9 cellular contexts compared by ENCODE assay signal in the genomic region with DNA sequence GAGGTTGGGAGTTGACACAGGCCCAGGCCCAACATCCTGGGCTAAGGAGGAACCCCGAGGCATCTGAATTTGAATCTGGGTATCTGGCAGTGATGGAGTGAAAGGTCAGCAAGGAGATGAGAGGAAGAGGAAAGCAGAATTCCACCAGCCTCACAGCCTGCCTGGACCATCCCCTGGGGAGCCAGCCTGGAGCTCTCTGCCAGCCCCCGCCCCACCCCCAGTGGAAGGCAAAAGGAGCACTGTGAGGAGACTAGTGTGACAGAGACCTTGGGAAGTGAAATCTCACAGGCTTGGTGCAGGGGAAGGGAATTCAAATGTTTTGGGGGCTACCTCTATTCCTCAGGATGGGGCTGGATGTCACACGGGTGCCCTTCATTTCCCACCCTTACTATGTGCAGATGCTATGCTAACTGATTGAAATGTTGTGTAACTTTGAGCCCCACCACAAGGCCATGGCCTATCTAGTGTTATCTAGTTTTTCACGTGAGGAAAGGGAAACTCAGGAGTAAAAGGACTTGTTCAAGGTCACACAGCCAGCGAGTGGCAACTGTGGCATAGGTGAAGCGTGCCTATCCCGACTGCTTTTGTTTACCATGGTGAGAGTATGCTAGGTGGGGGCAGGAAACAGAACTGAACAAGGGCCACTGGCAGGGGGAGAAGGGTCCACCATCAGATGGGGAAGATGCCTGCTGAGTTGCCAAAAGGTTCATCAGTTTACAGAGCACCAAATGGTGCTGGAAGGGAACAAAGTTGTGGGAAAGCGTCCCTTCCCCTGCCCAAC. TPM values are rescaled to one million over a fixed set of nuclear protein-coding genes. Genes with fewer than 3 reads are reported as not detected.
A peak's percentile ranks its signal among the peaks of the same experiment; 100 is the strongest.
DNase-seq lines count a peak whose midpoint lies in the region; ATAC-seq and TF ChIP-seq lines count a peak whose summit lies in the region.
"Had no signal": no experiment of that assay in that cellular context is flagged by ENCODE, and none has a peak within 500 bp of the region (broad histone marks: within the 10 kb centered on the region; RNA-seq: fewer than 3 reads in every experiment).

No MANE protein-coding gene starts in this region.

- no peak overlapping the region for H3K4me3 ChIP-seq in aorta (ENCODE audit: low read length in 2 of 2)
- H3K4me3 ChIP-seq: SJSA1 had no signal

- TF ChIP-seq CTCF in natural killer cell (IDR thresholded peaks at IDR 0.05): no peak
- TF ChIP-seq CTCF in neural crest cell (conservative IDR thresholded peaks at IDR 0.05): no peak

- H3K4me1 Mint-ChIP-seq in natural killer cell: peaks cover 47 to 65% of the 10 kb centered on the region in 2 donors
- H3K4me1 Mint-ChIP-seq in natural killer cell treated with Interleukin-12 subunit alpha and Interleukin-12 subunit beta and Interleukin-15 and Interleukin-18, amount 100 ng/mL, for 72 hours (ENCODE audit: low read depth in 2 of 2): peaks cover 23 to 40% of the 10 kb centered on the region in 2 donors
- peaks cover 66% of the 10 kb centered on the region for H3K4me1 Mint-ChIP-seq in neural crest cell

- ATAC-seq in natural killer cell (no peak), aorta (ENCODE audit: low FRiP score) (no peak), HG03565 (IDR thresholded peaks at IDR 0.05; ENCODE audit: unreplicated experiment) (no peak)
- ATAC-seq in natural killer cell treated with Interleukin-12 subunit alpha and Interleukin-12 subunit beta and Interleukin-15 and Interleukin-18, amount 100 ng/mL, for 72 hours: no peak

- H3K4me1 ChIP-seq in aorta (ENCODE audit: control insufficient read depth in 1 of 2, insufficient read depth in 2 of 2, low read length in 2 of 2): peaks cover 0 to 5% of the 10 kb centered on the region in 2 donors

- H3K27ac Mint-ChIP-seq in natural killer cell (no peak overlapping the region), neural crest cell (ENCODE audit: unreplicated experiment) (no peak overlapping the region)
- H3K27ac Mint-ChIP-seq in natural killer cell treated with Interleukin-12 subunit alpha and Interleukin-12 subunit beta and Interleukin-15 and Interleukin-18, amount 100 ng/mL, for 72 hours: no peak overlapping the region

- DNase-seq in natural killer cell (no peak), epithelial cell of prostate (ENCODE audit: low read depth, low spot score) (no peak), neural crest cell (ENCODE audit: low read depth, low spot score) (no peak), aorta (no peak), nucleus accumbens (lab: John Stamatoyannopoulos, UW) (no peak)
- DNase-seq in natural killer cell treated with Interleukin-12 subunit alpha and Interleukin-12 subunit beta and Interleukin-15 and Interleukin-18, amount 100 ng/mL, for 72 hours (ENCODE audit: low spot score): no peak
- DNase-seq in stimulated activated CD8-positive, alpha-beta memory T cell treated with anti-CD3 and anti-CD28 coated beads, Interleukin-4, amount 100 ng/mL, for 48 hours: no peak

- 56 to 58% methylated on average over 8 of the region's 8 CpGs for WGBS in aorta, 2 donors

- peak overlapping the region; percentile 69 for H3K27ac ChIP-seq in epithelial cell of prostate
- peak overlapping the region; percentile 85 to 94 for H3K27ac ChIP-seq in aorta (ENCODE audit: low read depth in 1 of 2, low read length in 2 of 2)
- H3K27ac ChIP-seq: SJSA1 had no signal

- no peaks in the 10 kb centered on the region for H3K27me3 ChIP-seq in aorta (ENCODE audit: control insufficient read depth in 1 of 2, insufficient read depth in 2 of 2, low read length in 1 of 2)
- H3K27me3 ChIP-seq: SJSA1 had no signal

- intact Hi-C loops in natural killer cell (cut with micrococcal nuclease) (no loop called here), aorta (cut with DNase I) (no loop called here)

- H3K4me3 Mint-ChIP-seq in natural killer cell: peak overlapping the region; percentile 70
- H3K4me3 Mint-ChIP-seq in natural killer cell treated with Interleukin-12 subunit alpha and Interleukin-12 subunit beta and Interleukin-15 and Interleukin-18, amount 100 ng/mL, for 72 hours: no peak overlapping the region
- H3K4me3 Mint-ChIP-seq in neural crest cell: peak overlapping the region; percentile 82

- no peaks in the 10 kb centered on the region for H3K36me3 ChIP-seq in aorta (ENCODE audit: control insufficient read depth in 1 of 2, insufficient read depth in 2 of 2, low read length in 1 of 2)

- H3K9me3 Mint-ChIP-seq in natural killer cell (no peaks in the 10 kb centered on the region), neural crest cell (no peaks in the 10 kb centered on the region)
- no peaks in the 10 kb centered on the region for H3K9me3 Mint-ChIP-seq in natural killer cell treated with Interleukin-12 subunit alpha and Interleukin-12 subunit beta and Interleukin-15 and Interleukin-18, amount 100 ng/mL, for 72 hours

- H3K27me3 Mint-ChIP-seq in natural killer cell (ENCODE audit: low read depth in 2 of 2): no peaks in the 10 kb centered on the region
- no peaks in the 10 kb centered on the region for H3K27me3 Mint-ChIP-seq in natural killer cell treated with Interleukin-12 subunit alpha and Interleukin-12 subunit beta and Interleukin-15 and Interleukin-18, amount 100 ng/mL, for 72 hours
- H3K27me3 Mint-ChIP-seq in neural crest cell (ENCODE audit: low read depth): peaks cover 16% of the 10 kb centered on the region

- H3K36me3 Mint-ChIP-seq in natural killer cell (no peaks in the 10 kb centered on the region), neural crest cell (ENCODE audit: low read depth) (no peaks in the 10 kb centered on the region)
- H3K36me3 Mint-ChIP-seq in natural killer cell treated with Interleukin-12 subunit alpha and Interleukin-12 subunit beta and Interleukin-15 and Interleukin-18, amount 100 ng/mL, for 72 hours: no peaks in the 10 kb centered on the region

- H3K9me3 ChIP-seq in aorta (ENCODE audit: control insufficient read depth, low read length): no peaks in the 10 kb centered on the region
- H3K9me3 ChIP-seq: SJSA1 had no signal

RNA-seq across cellular contexts. Expression of gene AHDC1, which starts 29.8 kb away (rescaled TPM):
- total RNA-seq in natural killer cell (10 to 100 TPM; 39.6 to 67.0 (median 47.0) TPM), neural crest cell (50.1 and 54.8 TPM in 2 replicates), aorta (10 to 100 TPM; 63.5 to 89.1 TPM)
- total RNA-seq in natural killer cell treated with Interleukin-12 subunit alpha and Interleukin-12 subunit beta and Interleukin-15 and Interleukin-18, amount 100 ng/mL, for 72 hours: 10 to 100 TPM; 38.8 to 42.9 TPM
- polyA plus RNA-seq in aorta: 10 to 100 TPM in 1 of 2 donors, 1 to 10 TPM in 1; 7.8 to 23.9 TPM
